In the genomic region with DNA sequence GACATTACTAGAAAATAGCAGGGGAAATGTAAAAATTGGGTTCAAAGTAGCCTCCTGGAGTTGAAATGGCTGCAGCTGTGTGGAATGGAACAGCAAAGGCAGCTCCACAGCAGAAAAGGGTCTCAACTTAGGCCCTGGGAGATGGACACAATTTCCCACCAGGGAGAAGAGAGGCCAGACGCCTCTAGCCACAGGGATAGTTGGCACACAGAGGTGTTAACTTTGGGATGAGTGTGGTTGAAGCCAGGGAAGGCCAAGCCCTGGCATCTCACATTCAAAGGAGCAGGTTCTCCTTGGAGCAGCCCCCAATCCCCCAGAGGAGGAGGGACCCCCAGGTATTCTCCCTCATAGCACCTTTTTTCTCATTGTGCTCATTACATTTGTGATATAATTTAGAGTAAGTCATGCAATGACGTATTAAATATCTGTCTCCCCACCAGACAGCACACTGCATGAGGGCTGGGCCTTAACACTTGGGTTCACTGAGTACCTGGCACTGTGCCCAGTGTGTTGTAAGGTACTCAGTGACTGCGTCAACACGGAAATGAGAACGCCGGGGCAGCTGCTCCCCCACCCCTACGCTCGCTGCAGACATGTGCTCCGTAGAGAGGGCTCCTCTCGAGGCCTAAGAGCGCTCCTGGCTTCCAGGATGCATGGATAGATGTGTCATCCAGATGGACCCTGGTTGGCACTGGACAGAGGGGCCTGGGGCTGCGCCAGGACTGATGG, we compare ENCODE assay signal across 8 cellular contexts.
A peak's percentile ranks its signal among the peaks of the same experiment; 100 is the strongest.
DNase-seq lines count a peak whose midpoint lies in the region; ATAC-seq and TF ChIP-seq lines count a peak whose summit lies in the region.

No MANE protein-coding gene starts in this region.

- H3K27ac ChIP-seq in ovary = no peak overlapping the region

- TF ChIP-seq EP300 in ovary (IDR thresholded peaks at IDR 0.05) = no peak

- intact Hi-C loops in ovary (cut with DNase I) = no loop called here

- DNase-seq in EH (ENCODE audit: low read depth) (peak; percentile 12), NCI-H345 treated with DMSO at 0.1 percent for 48 hours (lab: John Stamatoyannopoulos, UW; ENCODE audit: unreplicated experiment) (peak; percentile 90), erythroblast (lab: John Stamatoyannopoulos, UW) (peak; percentile 76 to 85), ovary (peak in 4 of 5 donors; percentile 48 to 73 (median 65)), HuH-7.5 (ENCODE audit: low spot score) (no peak), progenitor cell of endocrine pancreas (ENCODE audit: low spot score, unreplicated experiment) (no peak)
- no peak for DNase-seq in activated T-cell treated with anti-CD3 and anti-CD28 coated beads, Interleukin-2, amount 50 U/mL, for 48 hours

- TF ChIP-seq POLR2A in erythroblast (IDR thresholded peaks at IDR 0.05; ENCODE audit: low read length) (no peak), ovary (IDR thresholded peaks at IDR 0.05) (no peak)

- no peaks in the 10 kb centered on the region for H3K36me3 Mint-ChIP-seq in progenitor cell of endocrine pancreas (ENCODE audit: insufficient read depth)

- peaks cover 27% of the 10 kb centered on the region for H3K27me3 Mint-ChIP-seq in progenitor cell of endocrine pancreas

- TF ChIP-seq CTCF in ovary (IDR thresholded peaks at IDR 0.05) (no peak), progenitor cell of endocrine pancreas (IDR thresholded peaks at IDR 0.05; ENCODE audit: unreplicated experiment) (no peak)

- H3K27me3 ChIP-seq in ovary = no peaks in the 10 kb centered on the region

- no peak overlapping the region for H3K27ac Mint-ChIP-seq in progenitor cell of endocrine pancreas

- H3K9me3 Mint-ChIP-seq in progenitor cell of endocrine pancreas (ENCODE audit: low read depth) = no peaks in the 10 kb centered on the region

- H3K4me3 Mint-ChIP-seq in progenitor cell of endocrine pancreas (ENCODE audit: low read depth) = no peak overlapping the region

- 80 to 86% (median 83%) methylated on average over 12 of the region's 12 CpGs for WGBS in ovary, 3 donors

- H3K4me1 Mint-ChIP-seq in progenitor cell of endocrine pancreas (ENCODE audit: low read depth) = peaks cover 5% of the 10 kb centered on the region

- H3K4me1 ChIP-seq in ovary (ENCODE audit: insufficient read depth) = peaks cover 3% of the 10 kb centered on the region

- H3K4me3 ChIP-seq in ovary = no peak overlapping the region

- H3K36me3 ChIP-seq in ovary = no peaks in the 10 kb centered on the region

- H3K9me3 ChIP-seq in ovary = no peaks in the 10 kb centered on the region

- no peak for ATAC-seq in GM21526 (IDR thresholded peaks at IDR 0.05; ENCODE audit: low FRiP score, unreplicated experiment)

Comparison
In these comparisons a context has a peak if more than half of its experiments do, and no peak if none do; other contexts are left out.
1. DNase-seq: peak in EH (single experiment), NCI-H345 treated with DMSO at 0.1 percent for 48 hours (single experiment), erythroblast (2 of 2) and ovary (4 of 5); none in HuH-7.5 (single experiment), progenitor cell of endocrine pancreas (single experiment) and activated T-cell treated with anti-CD3 and anti-CD28 coated beads, Interleukin-2, amount 50 U/mL, for 48 hours (0 of 2).